ENCODE assay signal across 16 cellular contexts in genomic region chr12:52632656-52633055, GRCh38. TPM values are rescaled to one million over a fixed set of nuclear protein-coding genes. Genes with fewer than 3 reads are reported as not detected.
DNase-seq lines count a peak whose midpoint lies in the region; ATAC-seq and TF ChIP-seq lines count a peak whose summit lies in the region.
"Had no signal": no experiment of that assay in that cellular context is flagged by ENCODE, and none has a peak within 500 bp of the region (broad histone marks: within the 10 kb centered on the region; RNA-seq: fewer than 3 reads in every experiment).

No MANE protein-coding gene starts in this region.

- intact Hi-C loops in activated CD8-positive, alpha-beta T cell treated with anti-CD3 and anti-CD28 coated beads for 36 hours (cut with micrococcal nuclease): no loop called here

- H3K4me3 Mint-ChIP-seq in activated CD8-positive, alpha-beta T cell treated with anti-CD3 and anti-CD28 coated beads, Interleukin-2, amount 10 ng/mL, durations not matched to agents 7 days and 5 days: no peak overlapping the region
- H3K4me3 Mint-ChIP-seq in activated CD8-positive, alpha-beta T cell treated with anti-CD3 and anti-CD28 coated beads for 36 hours: no peak overlapping the region
- H3K4me3 Mint-ChIP-seq in type B pancreatic cell: no peak overlapping the region
- no peak overlapping the region for H3K4me3 Mint-ChIP-seq in activated CD4-positive, alpha-beta memory T cell treated with anti-CD3 and anti-CD28 coated beads, Interleukin-2, amount 10 ng/mL, durations not matched to agents 7 days and 5 days
- H3K4me3 Mint-ChIP-seq: GM23338 had no signal

- peak; percentile 16 for DNase-seq in activated CD8-positive, alpha-beta T cell treated with anti-CD3 and anti-CD28 coated beads, Interleukin-2, amount 10 ng/mL, durations not matched to agents 7 days and 5 days
- DNase-seq in activated CD8-positive, alpha-beta T cell treated with anti-CD3 and anti-CD28 coated beads for 36 hours: no peak
- DNase-seq in MV-4-11 (lab: John Stamatoyannopoulos, UW) (peak; percentile 39), myocyte (ENCODE audit: low read depth) (peak; percentile 59), type B pancreatic cell (ENCODE audit: extremely low spot score, unreplicated experiment) (peak; percentile 7), COR-L47 (lab: John Stamatoyannopoulos, UW) (no peak)
- DNase-seq in activated CD4-positive, alpha-beta memory T cell treated with anti-CD3 and anti-CD28 coated beads, Interleukin-2, amount 10 ng/mL, durations not matched to agents 7 days and 5 days: no peak
- DNase-seq: NCI-H1048, NCI-H1436 treated with DMSO at 0.1 percent for 48 hours, NCI-H774 had no signal

- H3K27ac Mint-ChIP-seq in activated CD8-positive, alpha-beta T cell treated with anti-CD3 and anti-CD28 coated beads, Interleukin-2, amount 10 ng/mL, durations not matched to agents 7 days and 5 days: peak overlapping the region; percentile 80
- H3K27ac Mint-ChIP-seq in activated CD8-positive, alpha-beta T cell treated with anti-CD3 and anti-CD28 coated beads for 36 hours: no peak overlapping the region
- H3K27ac Mint-ChIP-seq in type B pancreatic cell: no peak overlapping the region
- H3K27ac Mint-ChIP-seq in activated CD4-positive, alpha-beta memory T cell treated with anti-CD3 and anti-CD28 coated beads, Interleukin-2, amount 10 ng/mL, durations not matched to agents 7 days and 5 days: no peak overlapping the region
- H3K27ac Mint-ChIP-seq: GM23338 had no signal

- peaks cover 71% of the 10 kb centered on the region for H3K4me1 Mint-ChIP-seq in activated CD8-positive, alpha-beta T cell treated with anti-CD3 and anti-CD28 coated beads, Interleukin-2, amount 10 ng/mL, durations not matched to agents 7 days and 5 days (ENCODE audit: low read depth)
- H3K4me1 Mint-ChIP-seq in activated CD8-positive, alpha-beta T cell treated with anti-CD3 and anti-CD28 coated beads for 36 hours (ENCODE audit: low read depth): peaks cover 47% of the 10 kb centered on the region
- H3K4me1 Mint-ChIP-seq in type B pancreatic cell (ENCODE audit: unreplicated experiment): peaks cover 3% of the 10 kb centered on the region
- peaks cover 29% of the 10 kb centered on the region for H3K4me1 Mint-ChIP-seq in activated CD4-positive, alpha-beta memory T cell treated with anti-CD3 and anti-CD28 coated beads, Interleukin-2, amount 10 ng/mL, durations not matched to agents 7 days and 5 days
- H3K4me1 Mint-ChIP-seq: GM23338 had no signal

- CTCF ChIA-PET in activated CD8-positive, alpha-beta T cell treated with anti-CD3 and anti-CD28 coated beads, Interleukin-2, amount 10 ng/mL, durations not matched to agents 7 days and 5 days (lab: Charles Lee): interaction anchor here (1.0 to 3.9 kb wide), 10 partner anchors 10 to 252 kb away, joined by 3 to 23 read pairs (median 6); no protein-coding TSS in a partner anchor
- CTCF ChIA-PET in activated CD8-positive, alpha-beta T cell treated with anti-CD3 and anti-CD28 coated beads for 36 hours (lab: Charles Lee): interaction anchor here (0.9 to 1.2 kb wide), 2 partner anchors 12 to 245 kb away, joined by 3 read pairs; no protein-coding TSS in a partner anchor
- CTCF ChIA-PET in activated CD4-positive, alpha-beta memory T cell treated with anti-CD3 and anti-CD28 coated beads, Interleukin-2, amount 10 ng/mL, durations not matched to agents 7 days and 5 days (lab: Charles Lee): interaction anchor here (1.0 to 1.5 kb wide), 3 partner anchors 12 to 247 kb away, joined by 3 read pairs; no protein-coding TSS in a partner anchor

- no peak for ATAC-seq in activated CD8-positive, alpha-beta T cell treated with anti-CD3 and anti-CD28 coated beads, Interleukin-2, amount 10 ng/mL, durations not matched to agents 7 days and 5 days
- no peak for ATAC-seq in activated CD8-positive, alpha-beta T cell treated with anti-CD3 and anti-CD28 coated beads for 36 hours
- no peak for ATAC-seq in GM18520 (IDR thresholded peaks at IDR 0.05; ENCODE audit: unreplicated experiment)
- ATAC-seq: GM23338, K562 had no signal

- H3K27me3 Mint-ChIP-seq in activated CD8-positive, alpha-beta T cell treated with anti-CD3 and anti-CD28 coated beads, Interleukin-2, amount 10 ng/mL, durations not matched to agents 7 days and 5 days (ENCODE audit: low read depth): no peaks in the 10 kb centered on the region
- H3K27me3 Mint-ChIP-seq in activated CD8-positive, alpha-beta T cell treated with anti-CD3 and anti-CD28 coated beads for 36 hours: no peaks in the 10 kb centered on the region
- peaks cover 31% of the 10 kb centered on the region for H3K27me3 Mint-ChIP-seq in type B pancreatic cell
- H3K27me3 Mint-ChIP-seq in activated CD4-positive, alpha-beta memory T cell treated with anti-CD3 and anti-CD28 coated beads, Interleukin-2, amount 10 ng/mL, durations not matched to agents 7 days and 5 days: peaks cover 23% of the 10 kb centered on the region

- peaks cover 4% of the 10 kb centered on the region for H3K36me3 Mint-ChIP-seq in activated CD8-positive, alpha-beta T cell treated with anti-CD3 and anti-CD28 coated beads, Interleukin-2, amount 10 ng/mL, durations not matched to agents 7 days and 5 days (ENCODE audit: low read depth)
- no peaks in the 10 kb centered on the region for H3K36me3 Mint-ChIP-seq in activated CD8-positive, alpha-beta T cell treated with anti-CD3 and anti-CD28 coated beads for 36 hours (ENCODE audit: low read depth)
- H3K36me3 Mint-ChIP-seq in type B pancreatic cell: no peaks in the 10 kb centered on the region
- H3K36me3 Mint-ChIP-seq in activated CD4-positive, alpha-beta memory T cell treated with anti-CD3 and anti-CD28 coated beads, Interleukin-2, amount 10 ng/mL, durations not matched to agents 7 days and 5 days (ENCODE audit: low read depth): no peaks in the 10 kb centered on the region

- POLR2A ChIA-PET in activated CD8-positive, alpha-beta T cell treated with anti-CD3 and anti-CD28 coated beads, Interleukin-2, amount 10 ng/mL, durations not matched to agents 7 days and 5 days (lab: Charles Lee): interaction anchor here (0.9 to 2.2 kb wide), 2 partner anchors 10 to 12 kb away, joined by 4 to 10 read pairs; no protein-coding TSS in a partner anchor
- POLR2A ChIA-PET in activated CD8-positive, alpha-beta T cell treated with anti-CD3 and anti-CD28 coated beads for 36 hours (lab: Charles Lee): no interaction called here
- POLR2A ChIA-PET in activated CD4-positive, alpha-beta memory T cell treated with anti-CD3 and anti-CD28 coated beads, Interleukin-2, amount 10 ng/mL, durations not matched to agents 7 days and 5 days (lab: Charles Lee): no interaction called here

- TF ChIP-seq CTCF in activated CD8-positive, alpha-beta T cell treated with anti-CD3 and anti-CD28 coated beads for 36 hours (IDR thresholded peaks at IDR 0.05): no peak
- TF ChIP-seq CTCF in type B pancreatic cell (conservative IDR thresholded peaks at IDR 0.05): no peak

- no peaks in the 10 kb centered on the region for H3K9me3 Mint-ChIP-seq in activated CD8-positive, alpha-beta T cell treated with anti-CD3 and anti-CD28 coated beads, Interleukin-2, amount 10 ng/mL, durations not matched to agents 7 days and 5 days (ENCODE audit: insufficient read depth)
- no peaks in the 10 kb centered on the region for H3K9me3 Mint-ChIP-seq in activated CD8-positive, alpha-beta T cell treated with anti-CD3 and anti-CD28 coated beads for 36 hours
- no peaks in the 10 kb centered on the region for H3K9me3 Mint-ChIP-seq in type B pancreatic cell
- no peaks in the 10 kb centered on the region for H3K9me3 Mint-ChIP-seq in activated CD4-positive, alpha-beta memory T cell treated with anti-CD3 and anti-CD28 coated beads, Interleukin-2, amount 10 ng/mL, durations not matched to agents 7 days and 5 days
- H3K9me3 Mint-ChIP-seq: GM23338 had no signal

RNA-seq across cellular contexts. Expression of gene KRT73, which starts 14.3 kb away (rescaled TPM):
- under 1 TPM; 0.45 to 0.91 TPM for total RNA-seq in activated CD8-positive, alpha-beta T cell treated with anti-CD3 and anti-CD28 coated beads, Interleukin-2, amount 10 ng/mL, durations not matched to agents 7 days and 5 days
- total RNA-seq in activated CD8-positive, alpha-beta T cell treated with anti-CD3 and anti-CD28 coated beads for 36 hours: under 1 TPM in 1 of 2 experiments, not detected in 1; 0.20 TPM
- total RNA-seq in myocyte: not detected in 2 replicates
- polyA plus RNA-seq in myocyte (2012): not detected
- 0.12 TPM in 1 of 2 replicates, not detected in the other for total RNA-seq in type B pancreatic cell (ENCODE audit: low replicate concordance)
- total RNA-seq in activated CD4-positive, alpha-beta memory T cell treated with anti-CD3 and anti-CD28 coated beads, Interleukin-2, amount 10 ng/mL, durations not matched to agents 7 days and 5 days: not detected
- total RNA-seq: A172, Daoy, GM23338 had no signal
- polyA plus RNA-seq: BJ, GM23338 had no signal

RNA-seq across cellular contexts. Expression of gene KRT2, which starts 19.4 kb away (rescaled TPM):
- total RNA-seq in activated CD8-positive, alpha-beta T cell treated with anti-CD3 and anti-CD28 coated beads, Interleukin-2, amount 10 ng/mL, durations not matched to agents 7 days and 5 days: under 1 TPM in 1 of 2 experiments, not detected in 1; 0.10 TPM
- not detected for total RNA-seq in activated CD8-positive, alpha-beta T cell treated with anti-CD3 and anti-CD28 coated beads for 36 hours
- not detected in 2 replicates for total RNA-seq in myocyte
- not detected for polyA plus RNA-seq in myocyte (2012)
- not detected in 2 replicates for total RNA-seq in type B pancreatic cell (ENCODE audit: low replicate concordance)
- total RNA-seq in activated CD4-positive, alpha-beta memory T cell treated with anti-CD3 and anti-CD28 coated beads, Interleukin-2, amount 10 ng/mL, durations not matched to agents 7 days and 5 days: not detected
- total RNA-seq: A172, GM23338 had no signal
- polyA plus RNA-seq: BJ, GM23338 had no signal

RNA-seq across cellular contexts. Expression of gene KRT72, which starts 31.4 kb away (rescaled TPM):
- total RNA-seq in activated CD8-positive, alpha-beta T cell treated with anti-CD3 and anti-CD28 coated beads, Interleukin-2, amount 10 ng/mL, durations not matched to agents 7 days and 5 days: under 1 TPM; 0.40 to 0.44 TPM
- under 1 TPM; 0.16 to 0.32 TPM for total RNA-seq in activated CD8-positive, alpha-beta T cell treated with anti-CD3 and anti-CD28 coated beads for 36 hours
- total RNA-seq in myocyte: not detected in 2 replicates
- not detected for polyA plus RNA-seq in myocyte (2012)
- total RNA-seq in type B pancreatic cell (ENCODE audit: low replicate concordance): 0.48 and 2.9 TPM in 2 replicates
- total RNA-seq in activated CD4-positive, alpha-beta memory T cell treated with anti-CD3 and anti-CD28 coated beads, Interleukin-2, amount 10 ng/mL, durations not matched to agents 7 days and 5 days: not detected
- total RNA-seq: A172, Daoy, GM23338, K562 had no signal
- polyA plus RNA-seq: BJ, GM23338, K562 had no signal

RNA-seq across cellular contexts. Expression of gene KRT1, which starts 47.6 kb away (rescaled TPM):
- not detected for total RNA-seq in activated CD8-positive, alpha-beta T cell treated with anti-CD3 and anti-CD28 coated beads, Interleukin-2, amount 10 ng/mL, durations not matched to agents 7 days and 5 days
- not detected for total RNA-seq in activated CD8-positive, alpha-beta T cell treated with anti-CD3 and anti-CD28 coated beads for 36 hours
- not detected in 2 replicates for total RNA-seq in myocyte
- not detected for polyA plus RNA-seq in myocyte (2012)
- total RNA-seq in type B pancreatic cell (ENCODE audit: low replicate concordance): 269 and 837 TPM in 2 replicates
- total RNA-seq in activated CD4-positive, alpha-beta memory T cell treated with anti-CD3 and anti-CD28 coated beads, Interleukin-2, amount 10 ng/mL, durations not matched to agents 7 days and 5 days: under 1 TPM; 0.13 to 0.30 TPM
- total RNA-seq: A172, Daoy, GM23338 had no signal
- polyA plus RNA-seq: BJ, GM23338, K562 had no signal

RNA-seq across cellular contexts. Expression of gene KRT74, which starts 59.0 kb away (rescaled TPM):
- total RNA-seq in activated CD8-positive, alpha-beta T cell treated with anti-CD3 and anti-CD28 coated beads, Interleukin-2, amount 10 ng/mL, durations not matched to agents 7 days and 5 days: not detected
- not detected for total RNA-seq in activated CD8-positive, alpha-beta T cell treated with anti-CD3 and anti-CD28 coated beads for 36 hours
- total RNA-seq in myocyte: not detected in 2 replicates
- polyA plus RNA-seq in myocyte (2012): not detected
- 0.10 TPM in 1 of 2 replicates, not detected in the other for total RNA-seq in type B pancreatic cell (ENCODE audit: low replicate concordance)
- not detected for total RNA-seq in activated CD4-positive, alpha-beta memory T cell treated with anti-CD3 and anti-CD28 coated beads, Interleukin-2, amount 10 ng/mL, durations not matched to agents 7 days and 5 days
- total RNA-seq: A172, Daoy, GM23338, K562 had no signal
- polyA plus RNA-seq: BJ, GM23338, K562 had no signal

Comparison
In these comparisons a context has a peak if more than half of its experiments do, and no peak if none do; other contexts are left out.
1. DNase-seq: peak in activated CD8-positive, alpha-beta T cell treated with anti-CD3 and anti-CD28 coated beads, Interleukin-2, amount 10 ng/mL, durations not matched to agents 7 days and 5 days (single experiment), MV-4-11 (single experiment), myocyte (single experiment) and type B pancreatic cell (single experiment); none in activated CD8-positive, alpha-beta T cell treated with anti-CD3 and anti-CD28 coated beads for 36 hours (single experiment), activated CD4-positive, alpha-beta memory T cell treated with anti-CD3 and anti-CD28 coated beads, Interleukin-2, amount 10 ng/mL, durations not matched to agents 7 days and 5 days (single experiment) and COR-L47 (single experiment).